Comparison of ENCODE assay signal across 1 cellular context in genomic region chr10:26860542-26861325, GRCh38.
TF ChIP-seq lines count a peak whose summit lies in the region.

Gene ABI1 (minus strand): TSS chr10:26860958. CDS start chr10:26860863, 95 bp downstream.

TF ChIP-seq in HepG2, 621 proteins besides CTCF, POLR2A, EP300 and RAD21 (continued from another document and continues in another):
- TF ChIP-seq ZNF263 (CRISPR knock-in tag; IDR thresholded peaks at IDR 0.05): peak; percentile 95
- no peak for TF ChIP-seq ATF7 (IDR thresholded peaks at IDR 0.05)
- TF ChIP-seq ATF7 (CRISPR knock-in tag; IDR thresholded peaks at IDR 0.05): no peak
- TF ChIP-seq ZFP37 (CRISPR knock-in tag; IDR thresholded peaks at IDR 0.05; ENCODE audit: borderline replicate concordance): peak; percentile 68; the same call in 1 of the 2 replicates
- TF ChIP-seq NFKB2 (CRISPR knock-in tag; IDR thresholded peaks at IDR 0.05; ENCODE audit: borderline replicate concordance): 0 out of 2 replicates have a peak, but pooled peaks have one; percentile 57
- no peak for TF ChIP-seq ZNF800 (CRISPR knock-in tag; IDR thresholded peaks at IDR 0.05)
- peak; percentile 34 for TF ChIP-seq PAXIP1 (CRISPR knock-in tag; conservative IDR thresholded peaks at IDR 0.05)
- peak; percentile 67 for TF ChIP-seq GATAD1 (CRISPR knock-in tag; IDR thresholded peaks at IDR 0.05)
- peak; percentile 89 for TF ChIP-seq UBTF (CRISPR knock-in tag; IDR thresholded peaks at IDR 0.05)
- TF ChIP-seq ZNF576 (CRISPR knock-in tag; IDR thresholded peaks at IDR 0.05): no peak
- peak; percentile 51; the same call in 1 of the 2 replicates for TF ChIP-seq ELF3 (CRISPR knock-in tag; IDR thresholded peaks at IDR 0.05)
- TF ChIP-seq ZNF792 (CRISPR knock-in tag; IDR thresholded peaks at IDR 0.05): peak; percentile 60; the same call in 1 of the 2 replicates
- TF ChIP-seq SNAPC2 (CRISPR knock-in tag; IDR thresholded peaks at IDR 0.05): no peak
- TF ChIP-seq GABPB1 (CRISPR knock-in tag; IDR thresholded peaks at IDR 0.05): peak; percentile 81
- TF ChIP-seq ZFP91 (CRISPR knock-in tag; IDR thresholded peaks at IDR 0.05; ENCODE audit: borderline replicate concordance): peak; percentile 99
- TF ChIP-seq ARID4A (CRISPR knock-in tag; IDR thresholded peaks at IDR 0.05; ENCODE audit: borderline replicate concordance): peak; percentile 88; the same call in 1 of the 2 replicates
- TF ChIP-seq SMC3 (IDR thresholded peaks at IDR 0.05; ENCODE audit: low read length): no peak
- peak; percentile 46; the same call in 1 of the 2 replicates for TF ChIP-seq ZNF225 (CRISPR knock-in tag; IDR thresholded peaks at IDR 0.05)
- no peak for TF ChIP-seq WIZ (CRISPR knock-in tag; IDR thresholded peaks at IDR 0.05)
- TF ChIP-seq ZNF639 (CRISPR knock-in tag; conservative IDR thresholded peaks at IDR 0.05): 0 out of 2 replicates have a peak, but pooled peaks have one; percentile 23
- peak; percentile 34; the same call in 1 of the 2 replicates for TF ChIP-seq NRL (CRISPR knock-in tag; IDR thresholded peaks at IDR 0.05; ENCODE audit: borderline replicate concordance)
- no peak for TF ChIP-seq ZNF549 (CRISPR knock-in tag; IDR thresholded peaks at IDR 0.05)
- TF ChIP-seq ZNF446 (CRISPR knock-in tag; IDR thresholded peaks at IDR 0.05): 0 out of 2 replicates have a peak, but pooled peaks have one; percentile 24
- no peak for TF ChIP-seq ZNF512B (CRISPR knock-in tag; IDR thresholded peaks at IDR 0.05; ENCODE audit: borderline replicate concordance)
- TF ChIP-seq ZNF160 (CRISPR knock-in tag; IDR thresholded peaks at IDR 0.05): no peak
- TF ChIP-seq DR1 (CRISPR knock-in tag; IDR thresholded peaks at IDR 0.05): peak; percentile 62
- TF ChIP-seq ZNF335 (CRISPR knock-in tag; IDR thresholded peaks at IDR 0.05): peak; percentile 66; the same call in 1 of the 2 replicates
- TF ChIP-seq HOXA7 (CRISPR knock-in tag; IDR thresholded peaks at IDR 0.05): no peak
- no peak for TF ChIP-seq LCORL (IDR thresholded peaks at IDR 0.05)
- TF ChIP-seq LCORL (CRISPR knock-in tag; IDR thresholded peaks at IDR 0.05): peak; percentile 59
- no peak; the same call in 1 of the 2 replicates for TF ChIP-seq KMT2A (CRISPR knock-in tag; IDR thresholded peaks at IDR 0.05)
- TF ChIP-seq PHF20 (CRISPR knock-in tag; IDR thresholded peaks at IDR 0.05): peak; percentile 42; the same call in 1 of the 2 replicates
- peak; percentile 26; the same call in 1 of the 2 replicates for TF ChIP-seq RARA (CRISPR knock-in tag; IDR thresholded peaks at IDR 0.05)
- peak; percentile 44 for TF ChIP-seq TFE3 (CRISPR knock-in tag; IDR thresholded peaks at IDR 0.05)
- peak; percentile 64 for TF ChIP-seq YY1 (IDR thresholded peaks at IDR 0.05; ENCODE audit: insufficient read depth, insufficient replicate concordance, low read depth, low read length)
- TF ChIP-seq ZNF678 (CRISPR knock-in tag; IDR thresholded peaks at IDR 0.05): 0 out of 2 replicates have a peak, but pooled peaks have one; percentile 36
- no peak for TF ChIP-seq ZMYM3 (CRISPR knock-in tag; IDR thresholded peaks at IDR 0.05)
- no peak for TF ChIP-seq ZNF580 (CRISPR knock-in tag; IDR thresholded peaks at IDR 0.05; ENCODE audit: borderline replicate concordance, low read depth)
